Comparison of ENCODE assay signal across 8 cellular contexts in genomic region chr16:69187891-69188451, GRCh38. TPM values are rescaled to one million over a fixed set of nuclear protein-coding genes. Genes with fewer than 3 reads are reported as not detected.
DNase-seq lines count a peak whose midpoint lies in the region; ATAC-seq, FAIRE-seq and TF ChIP-seq lines count a peak whose summit lies in the region.

No MANE protein-coding gene starts in this region.

- peak overlapping the region; percentile 92 for H3K4me2 ChIP-seq in astrocyte (ENCODE audit: low read length)

- H3K27me3 Mint-ChIP-seq in HFFc6 (ENCODE audit: insufficient read depth) (no peaks in the 10 kb centered on the region), astrocyte (ENCODE audit: low read depth, unreplicated experiment) (no peaks in the 10 kb centered on the region)

- peak overlapping the region; percentile 48 for H2AFZ ChIP-seq in astrocyte (ENCODE audit: low read depth, low read length)

- TF ChIP-seq CTCF in HFFc6 (IDR thresholded peaks at IDR 0.05) (no peak), astrocyte (IDR thresholded peaks at IDR 0.05; ENCODE audit: insufficient read depth, low read depth, low read length) (no peak), retinal pigment epithelial cell (conservative IDR thresholded peaks at IDR 0.05; ENCODE audit: low read depth, low read length) (no peak)

- peak overlapping the region; percentile 58 for H3K27ac Mint-ChIP-seq in HFFc6
- H3K27ac Mint-ChIP-seq in astrocyte (ENCODE audit: unreplicated experiment): peak overlapping the region; percentile 91

- H3K36me3 ChIP-seq in SK-N-MC (ENCODE audit: insufficient read depth, low read length) (peaks cover 4% of the 10 kb centered on the region; the same call in 1 of the 2 replicates), astrocyte (ENCODE audit: insufficient read depth, low read length) (no peaks in the 10 kb centered on the region), iPS DF 6.9 (ENCODE audit: control insufficient read depth, insufficient read depth, low read length) (no peaks in the 10 kb centered on the region)

- peaks cover 48% of the 10 kb centered on the region for H4K20me1 ChIP-seq in astrocyte (ENCODE audit: insufficient read depth, low read length)

- no CpG with 5 or more reads among the region's 24 CpGs for WGBS in iPS DF 6.9 (ENCODE audit: insufficient coverage, insufficient read length)

- H3K4me1 Mint-ChIP-seq in HFFc6 (ENCODE audit: low read depth) (peaks cover 59% of the 10 kb centered on the region), astrocyte (ENCODE audit: low read depth, unreplicated experiment) (peaks cover 24% of the 10 kb centered on the region)

- no peak for FAIRE-seq in astrocyte (lab: Jason Lieb, UNC)

- H3K4me3 ChIP-seq in SK-N-MC: peak overlapping the region; percentile 87
- H3K4me3 ChIP-seq in astrocyte (ENCODE audit: insufficient read depth, low read depth, low read length): peak overlapping the region; percentile 95
- H3K4me3 ChIP-seq in iPS DF 6.9 (ENCODE audit: low read length): peak overlapping the region; percentile 85; the same call in 1 of the 2 replicates
- H3K4me3 ChIP-seq in retinal pigment epithelial cell (ENCODE audit: low read length): peak overlapping the region; percentile 77

- peak overlapping the region; percentile 79 for H3K9ac ChIP-seq in SK-N-MC (ENCODE audit: insufficient read length)
- peak overlapping the region; percentile 83 for H3K9ac ChIP-seq in astrocyte (ENCODE audit: low read length)

- DNase-seq in CD1c-positive myeloid dendritic cell (ENCODE audit: extremely low spot score) (peak; percentile 35), HFFc6 (peak; percentile 24), SK-N-MC (ENCODE audit: low read depth, low spot score) (no peak), astrocyte (ENCODE audit: low read depth) (peak; percentile 40), iPS DF 6.9 (ENCODE audit: low read depth, low spot score) (no peak), retinal pigment epithelial cell (ENCODE audit: low read depth) (peak; percentile 62), inferior parietal cortex (ENCODE audit: extremely low spot score) (no peak)

- H3K36me3 Mint-ChIP-seq in HFFc6 (ENCODE audit: low read depth): peaks cover 11% of the 10 kb centered on the region
- H3K36me3 Mint-ChIP-seq in astrocyte (ENCODE audit: low read depth, unreplicated experiment): peaks cover 4% of the 10 kb centered on the region

- ATAC-seq in GM18868 (IDR thresholded peaks at IDR 0.05; ENCODE audit: unreplicated experiment): no peak

- H3K4me3 Mint-ChIP-seq in HFFc6: peak overlapping the region; percentile 90
- H3K4me3 Mint-ChIP-seq in astrocyte (ENCODE audit: unreplicated experiment): peak overlapping the region; percentile 84

- no peak overlapping the region; the same call in 1 of the 2 replicates for H3K27ac ChIP-seq in SK-N-MC
- peak overlapping the region; percentile 75 for H3K27ac ChIP-seq in astrocyte (ENCODE audit: low read depth, low read length)
- no peak overlapping the region for H3K27ac ChIP-seq in iPS DF 6.9 (ENCODE audit: low read length)

- no peaks in the 10 kb centered on the region for H3K9me3 ChIP-seq in SK-N-MC (ENCODE audit: low read depth, low read length)
- no peaks in the 10 kb centered on the region for H3K9me3 ChIP-seq in astrocyte (ENCODE audit: insufficient read depth, low read depth, low read length)
- H3K9me3 ChIP-seq in iPS DF 6.9 (ENCODE audit: control insufficient read depth, insufficient read depth, low read length): no peaks in the 10 kb centered on the region

- H3K79me2 ChIP-seq in astrocyte (ENCODE audit: insufficient read depth, low read length): peaks cover 55% of the 10 kb centered on the region

- no peaks in the 10 kb centered on the region for H3K9me3 Mint-ChIP-seq in HFFc6
- H3K9me3 Mint-ChIP-seq in astrocyte (ENCODE audit: unreplicated experiment): no peaks in the 10 kb centered on the region

- peaks cover 33% of the 10 kb centered on the region for H3K4me1 ChIP-seq in astrocyte (ENCODE audit: insufficient read depth, low read length)
- 0 out of 2 replicates have a peak, but pooled peaks cover 1% of the 10 kb centered on the region for H3K4me1 ChIP-seq in iPS DF 6.9 (ENCODE audit: control insufficient read depth, insufficient read depth, low read length)

- H3K27me3 ChIP-seq in astrocyte (ENCODE audit: insufficient read depth, low read length): no peaks in the 10 kb centered on the region
- no peaks in the 10 kb centered on the region for H3K27me3 ChIP-seq in iPS DF 6.9 (ENCODE audit: control insufficient read depth, insufficient read depth, low read length)

RNA-seq across cellular contexts. Expression of gene SNTB2, which starts 1.0 kb away (rescaled TPM):
- 10 to 100 TPM; 52.0 to 64.8 (median 58.6) TPM for total RNA-seq in HFFc6 (2021; fragmentation: NEBNext Ultra II Directional; extraction: Animal tissue kit (Norgen Biotek cat#: 25700))
- 30.4 and 31.7 TPM in 2 replicates for total RNA-seq in astrocyte

RNA-seq across cellular contexts. Expression of gene UTP4, which starts 55.5 kb away (rescaled TPM):
- total RNA-seq in HFFc6 (2021; fragmentation: NEBNext Ultra II Directional; extraction: Animal tissue kit (Norgen Biotek cat#: 25700)): 10 to 100 TPM; 64.1 to 82.4 (median 69.6) TPM
- total RNA-seq in astrocyte: 68.1 and 69.4 TPM in 2 replicates

RNA-seq across cellular contexts. Expression of gene CHTF8, which starts 55.6 kb away (rescaled TPM):
- total RNA-seq in HFFc6 (2021; fragmentation: NEBNext Ultra II Directional; extraction: Animal tissue kit (Norgen Biotek cat#: 25700)): 100 to 1,000 TPM; 103 to 149 (median 125) TPM
- 86.4 and 89.2 TPM in 2 replicates for total RNA-seq in astrocyte

Comparison
In these comparisons a context has a peak if more than half of its experiments do, and no peak if none do; other contexts are left out.
1. DNase-seq: peak in CD1c-positive myeloid dendritic cell (single experiment), HFFc6 (single experiment), astrocyte (single experiment) and retinal pigment epithelial cell (single experiment); none in SK-N-MC (single experiment), iPS DF 6.9 (single experiment) and inferior parietal cortex (single experiment).
2. Peak in every context shown above with its lines, with median percentiles within 50 percentile points of each other: H3K4me3 ChIP-seq.